In genomic region chr2:55992465-55992864, GRCh38 we compare ENCODE assay signal across 13 cellular contexts.
A peak's percentile ranks its signal among the peaks of the same experiment; 100 is the strongest.
DNase-seq lines count a peak whose midpoint lies in the region; ATAC-seq and TF ChIP-seq lines count a peak whose summit lies in the region.
"Had no signal": no experiment of that assay in that cellular context is flagged by ENCODE, and none has a peak within 500 bp of the region (broad histone marks: within the 10 kb centered on the region; RNA-seq: fewer than 3 reads in every experiment).

No MANE protein-coding gene starts in this region.

- peak overlapping the region in 1 of 4 donors; percentile 51 for H3K27ac ChIP-seq in body of pancreas

- H3K27me3 ChIP-seq in body of pancreas: no peaks in the 10 kb centered on the region
- no peaks in the 10 kb centered on the region for H3K27me3 ChIP-seq in kidney epithelial cell (ENCODE audit: control insufficient read depth, insufficient read depth, low read length)

- no peak overlapping the region for H3K4me3 ChIP-seq in body of pancreas
- H3K4me3 ChIP-seq in kidney epithelial cell (ENCODE audit: low read depth, low read length): no peak overlapping the region
- H3K4me3 ChIP-seq: GM12878 had no signal

- H3K4me1 ChIP-seq in body of pancreas: peaks cover 17% of the 10 kb centered on the region

- H3K9me3 ChIP-seq in body of pancreas: no peaks in the 10 kb centered on the region

- no peak for TF ChIP-seq POLR2A in body of pancreas (IDR thresholded peaks at IDR 0.05)

- intact Hi-C loops in body of pancreas (cut with DNase I): no loop called here

- peak; percentile 62 for ATAC-seq in body of pancreas
- ATAC-seq: GM12878 had no signal

- 46 to 50% methylated on average over 4 of the region's 4 CpGs for WGBS in body of pancreas, 2 donors

- H3K36me3 ChIP-seq in body of pancreas (replicated peaks in 1 of 2; ENCODE audit: insufficient read depth in 1 of 2, low read depth in 2 of 2): no peaks in the 10 kb centered on the region
- no peaks in the 10 kb centered on the region for H3K36me3 ChIP-seq in kidney epithelial cell (ENCODE audit: control insufficient read depth, insufficient read depth, low read length)

- TF ChIP-seq CTCF in body of pancreas (IDR thresholded peaks at IDR 0.05) (no peak), kidney epithelial cell (IDR thresholded peaks at IDR 0.05; ENCODE audit: insufficient read depth, low read length, poor library complexity, severe bottlenecking) (no peak)

- DNase-seq in A172 (ENCODE audit: low spot score) (peak; percentile 100), HS-5 (ENCODE audit: low read depth) (peak; percentile 98), body of pancreas (peak in 2 of 4 donors; percentile 16 to 48), kidney epithelial cell (ENCODE audit: low read depth) (peak; percentile 57), T-helper 9 cell (no peak), NCI-H2029 treated with DMSO at 0.1 percent for 48 hours (lab: John Stamatoyannopoulos, UW) (no peak), Kasumi-1 (lab: John Stamatoyannopoulos, UW) (no peak)
- no peak for DNase-seq in activated CD4-positive, CD25-positive, alpha-beta regulatory T cell treated with anti-CD3 and anti-CD28 coated beads, Interleukin-2, amount 50 U/mL, for 72 hours
- DNase-seq: activated T-cell treated with anti-CD3 and anti-CD28 coated beads, Interleukin-2, amount 50 U/mL, for 48 hours; mesendoderm; NCI-H2029; stimulated activated CD4-positive, alpha-beta T cell treated with anti-CD3 and anti-CD28 coated beads, Interleukin-4, amount 100 ng/mL, for 24 hours had no signal

Comparison
In these comparisons a context has a peak if more than half of its experiments do, and no peak if none do; other contexts are left out.
1. DNase-seq: peak in A172 (single experiment), HS-5 (single experiment) and kidney epithelial cell (single experiment); none in T-helper 9 cell (single experiment), NCI-H2029 treated with DMSO at 0.1 percent for 48 hours (single experiment), Kasumi-1 (0 of 2) and activated CD4-positive, CD25-positive, alpha-beta regulatory T cell treated with anti-CD3 and anti-CD28 coated beads, Interleukin-2, amount 50 U/mL, for 72 hours (single experiment).